18 cellular contexts compared by ENCODE assay signal in genomic region chr7:90965211-90965610, GRCh38.
DNase-seq lines count a peak whose midpoint lies in the region; ATAC-seq and TF ChIP-seq lines count a peak whose summit lies in the region.
"Had no signal": no experiment of that assay in that cellular context is flagged by ENCODE, and none has a peak within 500 bp of the region (broad histone marks: within the 10 kb centered on the region; RNA-seq: fewer than 3 reads in every experiment).

No MANE protein-coding gene starts in this region.

- no peaks in the 10 kb centered on the region for H4K20me1 ChIP-seq in mammary epithelial cell (ENCODE audit: insufficient read depth, low read length)
- H4K20me1 ChIP-seq in neural progenitor cell (ENCODE audit: low read depth): no peaks in the 10 kb centered on the region
- H4K20me1 ChIP-seq: BLaER1 treated with 17β-estradiol and CSF1 and Interleukin-3, amounts not matched to agents 10 nM and 100 nM had no signal

- H3K4me1 ChIP-seq in mammary epithelial cell (ENCODE audit: insufficient read depth, low read length) (peaks cover 11% of the 10 kb centered on the region), breast epithelium (no peaks in the 10 kb centered on the region), neural progenitor cell (peaks cover 23% of the 10 kb centered on the region)

- H3K4me2 ChIP-seq in mammary epithelial cell (ENCODE audit: insufficient read depth, low read depth, low read length) (no peak overlapping the region), neural progenitor cell (peak overlapping the region; percentile 8)
- H3K4me2 ChIP-seq: BLaER1 treated with 17β-estradiol and CSF1 and Interleukin-3, amounts not matched to agents 10 nM and 100 nM had no signal

- no peaks in the 10 kb centered on the region for H3K27me3 Mint-ChIP-seq in neural progenitor cell (ENCODE audit: insufficient read depth, low read depth)
- H3K27me3 Mint-ChIP-seq in activated CD8-positive, alpha-beta T cell treated with anti-CD3 and anti-CD28 coated beads for 36 hours: no peaks in the 10 kb centered on the region
- H3K27me3 Mint-ChIP-seq: CD4-positive, CD25-positive, alpha-beta regulatory T cell had no signal

- no peak for TF ChIP-seq POLR2A in breast epithelium (IDR thresholded peaks at IDR 0.05)

- intact Hi-C loops in mammary epithelial cell (cut with micrococcal nuclease) (no loop called here), breast epithelium (cut with DNase I; ENCODE audit: low total_unique reads) (no loop called here)
- intact Hi-C loops in activated CD8-positive, alpha-beta T cell treated with anti-CD3 and anti-CD28 coated beads for 36 hours (cut with micrococcal nuclease): no loop called here

- peaks cover 2% of the 10 kb centered on the region for H3K36me3 Mint-ChIP-seq in neural progenitor cell
- H3K36me3 Mint-ChIP-seq in activated CD8-positive, alpha-beta T cell treated with anti-CD3 and anti-CD28 coated beads for 36 hours (ENCODE audit: low read depth): no peaks in the 10 kb centered on the region
- H3K36me3 Mint-ChIP-seq: CD4-positive, CD25-positive, alpha-beta regulatory T cell had no signal

- no peaks in the 10 kb centered on the region for H3K9me3 Mint-ChIP-seq in neural progenitor cell
- no peaks in the 10 kb centered on the region for H3K9me3 Mint-ChIP-seq in activated CD8-positive, alpha-beta T cell treated with anti-CD3 and anti-CD28 coated beads for 36 hours

- H3K9ac ChIP-seq in mammary epithelial cell (ENCODE audit: insufficient read depth, low read length) (no peak overlapping the region), neural progenitor cell (no peak overlapping the region)
- H3K9ac ChIP-seq: BLaER1 treated with 17β-estradiol and CSF1 and Interleukin-3, amounts not matched to agents 10 nM and 100 nM; GM23248 had no signal

- H3K4me3 ChIP-seq in mammary epithelial cell (replicated peaks in 1 of 3; ENCODE audit: insufficient read depth in 1 of 3, low read depth in 2 of 3, low read length in 3 of 3) (no peak overlapping the region), breast epithelium (no peak overlapping the region), neural progenitor cell (no peak overlapping the region)
- H3K4me3 ChIP-seq: BLaER1 treated with 17β-estradiol and CSF1 and Interleukin-3, amounts not matched to agents 10 nM and 100 nM; GM12878; GM23248; K562 had no signal

- H3K4me3 Mint-ChIP-seq in neural progenitor cell: no peak overlapping the region
- no peak overlapping the region for H3K4me3 Mint-ChIP-seq in activated CD8-positive, alpha-beta T cell treated with anti-CD3 and anti-CD28 coated beads for 36 hours
- H3K4me3 Mint-ChIP-seq: CD4-positive, CD25-positive, alpha-beta regulatory T cell had no signal

- CTCF ChIA-PET in mammary epithelial cell (lab: Charles Lee; ENCODE audit: low non-redundant PET): no interaction called here
- CTCF ChIA-PET in activated CD8-positive, alpha-beta T cell treated with anti-CD3 and anti-CD28 coated beads for 36 hours (lab: Charles Lee): no interaction called here

- H3K79me2 ChIP-seq in mammary epithelial cell (ENCODE audit: insufficient read depth, low read length) (no peaks in the 10 kb centered on the region), neural progenitor cell (ENCODE audit: low read depth) (no peaks in the 10 kb centered on the region)

- no peak overlapping the region for H3K27ac ChIP-seq in mammary epithelial cell (ENCODE audit: insufficient read depth, low read depth, low read length)
- H3K27ac ChIP-seq in breast epithelium: no peak overlapping the region
- H3K27ac ChIP-seq in epithelial cell of prostate: no peak overlapping the region
- no peak overlapping the region for H3K27ac ChIP-seq in neural progenitor cell
- H3K27ac ChIP-seq: 22Rv1; BLaER1 treated with 17β-estradiol and CSF1 and Interleukin-3, amounts not matched to agents 10 nM and 100 nM; GM23248 had no signal

- no peaks in the 10 kb centered on the region for H3K36me3 ChIP-seq in mammary epithelial cell (ENCODE audit: insufficient read depth, low read length)
- no peaks in the 10 kb centered on the region for H3K36me3 ChIP-seq in breast epithelium
- H3K36me3 ChIP-seq in neural progenitor cell: no peaks in the 10 kb centered on the region

- TF ChIP-seq CTCF in mammary epithelial cell (conservative IDR thresholded peaks at IDR 0.05 in 1 of 2, IDR thresholded peaks at IDR 0.05 in 1 of 2; ENCODE audit: extremely low read depth in 1 of 2, insufficient read depth in 1 of 2, low read depth in 1 of 2, low read length in 2 of 2) (no peak), breast epithelium (IDR thresholded peaks at IDR 0.05) (no peak), neural progenitor cell (IDR thresholded peaks at IDR 0.05) (no peak)
- TF ChIP-seq CTCF in activated CD8-positive, alpha-beta T cell treated with anti-CD3 and anti-CD28 coated beads for 36 hours (IDR thresholded peaks at IDR 0.05): no peak

- peaks cover 20% of the 10 kb centered on the region for H3K4me1 Mint-ChIP-seq in neural progenitor cell
- no peaks in the 10 kb centered on the region for H3K4me1 Mint-ChIP-seq in activated CD8-positive, alpha-beta T cell treated with anti-CD3 and anti-CD28 coated beads for 36 hours (ENCODE audit: low read depth)

- in situ Hi-C loops in mammary epithelial cell (cut with MboI; ENCODE audit: low sequenced_read_pairs in 2 of 2): no loop called here

- H2AFZ ChIP-seq in mammary epithelial cell (ENCODE audit: low read depth, low read length) (no peak overlapping the region), neural progenitor cell (replicated peaks) (no peak overlapping the region)
- H2AFZ ChIP-seq: GM23248 had no signal

- no peaks in the 10 kb centered on the region for H3K9me3 ChIP-seq in mammary epithelial cell (replicated peaks; ENCODE audit: insufficient read depth, low read length)
- H3K9me3 ChIP-seq in breast epithelium: no peaks in the 10 kb centered on the region
- H3K9me3 ChIP-seq in neural progenitor cell (ENCODE audit: low read depth): no peaks in the 10 kb centered on the region
- H3K9me3 ChIP-seq: BLaER1 treated with 17β-estradiol and CSF1 and Interleukin-3, amounts not matched to agents 10 nM and 100 nM had no signal

- no TSS peak for BruUV-seq in mammary epithelial cell (replicated peaks; lab: Mats Ljungman, UMichigan)

- POLR2A ChIA-PET in activated CD8-positive, alpha-beta T cell treated with anti-CD3 and anti-CD28 coated beads for 36 hours (lab: Charles Lee): no interaction called here

- H3K27ac Mint-ChIP-seq in neural progenitor cell: no peak overlapping the region
- no peak overlapping the region for H3K27ac Mint-ChIP-seq in activated CD8-positive, alpha-beta T cell treated with anti-CD3 and anti-CD28 coated beads for 36 hours
- H3K27ac Mint-ChIP-seq: CD4-positive, CD25-positive, alpha-beta regulatory T cell had no signal

- 100% methylated on average over 2 of the region's 2 CpGs for WGBS in mammary epithelial cell (ENCODE audit: low coverage, missing lambda C conversion rate)

- ATAC-seq in GM18868 (IDR thresholded peaks at IDR 0.05; ENCODE audit: unreplicated experiment): no peak
- no peak for ATAC-seq in activated CD8-positive, alpha-beta T cell treated with anti-CD3 and anti-CD28 coated beads for 36 hours
- ATAC-seq: GM12878, K562 had no signal

- DNase-seq in mammary epithelial cell (peak; percentile 52), breast epithelium (ENCODE audit: low spot score in 2 of 2) (no peak), LHCN-M2 (ENCODE audit: low read depth) (peak; percentile 23), epithelial cell of prostate (ENCODE audit: low read depth, low spot score) (peak; percentile 12), neural progenitor cell (ENCODE audit: low spot score) (no peak), GM19238 (ENCODE audit: insufficient read length, low spot score) (no peak)
- DNase-seq in activated CD8-positive, alpha-beta T cell treated with anti-CD3 and anti-CD28 coated beads for 36 hours: no peak
- DNase-seq: AML-193; CD4-positive, CD25-positive, alpha-beta regulatory T cell; DMS 273 treated with DMSO at 0.1 percent for 48 hours; DMS79; GM23248; H7 had no signal

- no peaks in the 10 kb centered on the region for H3F3A ChIP-seq in neural progenitor cell (ENCODE audit: low read depth)

- H3K27me3 ChIP-seq in mammary epithelial cell (ENCODE audit: insufficient read depth, low read length) (no peaks in the 10 kb centered on the region), breast epithelium (no peaks in the 10 kb centered on the region), neural progenitor cell (no peaks in the 10 kb centered on the region)
- H3K27me3 ChIP-seq: BLaER1 treated with 17β-estradiol and CSF1 and Interleukin-3, amounts not matched to agents 10 nM and 100 nM had no signal

- dilution Hi-C loops in mammary epithelial cell (cut with HindIII; ENCODE audit: low sequenced_read_pairs): no loop called here

Comparison
In these comparisons a context has a peak if more than half of its experiments do, and no peak if none do; other contexts are left out.
1. DNase-seq: peak in mammary epithelial cell (single experiment), LHCN-M2 (single experiment) and epithelial cell of prostate (single experiment); none in breast epithelium (0 of 2), neural progenitor cell (single experiment), activated CD8-positive, alpha-beta T cell treated with anti-CD3 and anti-CD28 coated beads for 36 hours (single experiment) and GM19238 (single experiment).